8 cellular contexts compared by ENCODE assay signal in the genomic region with DNA sequence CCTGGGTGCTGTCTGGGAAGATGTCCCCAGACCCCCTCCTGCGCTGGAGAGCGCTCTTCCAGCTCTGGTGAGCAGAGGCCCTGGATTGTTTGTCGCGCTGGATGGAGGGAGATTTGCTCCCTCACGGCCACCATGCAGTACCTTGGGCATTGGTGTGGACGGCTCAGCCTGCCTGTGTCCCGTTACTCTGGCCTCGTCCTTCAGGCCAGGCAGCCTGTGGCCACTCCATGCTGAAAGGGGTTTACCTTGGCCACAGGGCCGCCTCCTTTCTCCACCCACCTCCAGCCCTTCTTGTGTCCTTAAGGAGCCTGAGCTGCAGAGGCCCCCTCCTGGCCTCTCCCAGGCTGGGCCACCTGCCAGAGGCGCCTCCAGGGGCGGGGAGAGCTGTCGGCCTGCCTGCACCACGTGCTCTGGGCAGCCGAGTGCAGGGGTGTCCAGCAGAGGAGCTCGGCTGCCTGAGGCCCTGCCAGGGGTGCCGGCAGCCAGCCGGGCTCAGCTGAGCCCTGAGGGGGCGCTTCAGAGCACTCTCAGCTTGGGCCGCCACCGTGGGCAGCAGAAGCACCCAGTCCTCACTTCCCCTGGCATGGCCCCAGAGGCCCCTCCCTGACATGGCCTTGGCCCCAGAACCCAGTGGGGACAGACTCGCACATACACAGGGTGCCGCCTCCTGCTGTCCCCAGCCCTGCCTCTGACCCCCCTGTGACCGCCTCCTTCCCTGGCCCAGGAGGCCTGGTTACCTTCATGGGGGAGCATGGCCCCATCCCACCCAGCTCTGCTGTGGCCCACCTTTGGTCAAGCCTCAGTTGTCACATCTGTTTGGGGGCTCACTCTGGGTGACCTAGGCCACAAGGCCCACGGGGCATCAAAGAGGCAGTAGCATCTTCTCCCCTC. TPM values are rescaled to one million over a fixed set of nuclear protein-coding genes. Genes with fewer than 3 reads are reported as not detected.
A peak's percentile ranks its signal among the peaks of the same experiment; 100 is the strongest.
DNase-seq lines count a peak whose midpoint lies in the region; ATAC-seq and FAIRE-seq lines count a peak whose summit lies in the region.

No MANE protein-coding gene starts in this region.

- H3K27ac Mint-ChIP-seq in T-helper 2 cell treated with Interferon-gamma antibody and Interleukin-4, amounts not matched to agents 5 μg/mL and 100 μg/mL, for 36 hours: no peak overlapping the region
- peak overlapping the region in 2 of 9 donors; percentile 41 to 46 for H3K27ac Mint-ChIP-seq in naive thymus-derived CD4-positive, alpha-beta T cell

- DNase-seq in T-helper 2 cell treated with Interferon-gamma antibody and Interleukin-4, amounts not matched to agents 5 μg/mL and 100 μg/mL, for 36 hours (ENCODE audit: low spot score): no peak
- DNase-seq in T-helper 2 cell: no peak
- peak; percentile 75 for DNase-seq in RCC 7860 (ENCODE audit: low spot score)
- no peak for DNase-seq in epithelial cell of prostate (ENCODE audit: low read depth, low spot score)
- DNase-seq in naive thymus-derived CD4-positive, alpha-beta T cell: no peak

- FAIRE-seq in RCC 7860 (lab: Jason Lieb, UNC): no peak

- H3K9me3 ChIP-seq in naive thymus-derived CD4-positive, alpha-beta T cell (ENCODE audit: control insufficient read depth in 2 of 3, low read length in 3 of 3): no peaks in the 10 kb centered on the region

- intact Hi-C loops in naive thymus-derived CD4-positive, alpha-beta T cell (cut with micrococcal nuclease): loop anchor here (5.0 to 10.0 kb wide), 6 partner anchors 63 to 1062 kb away; partner anchors contain the start of gene CPT1A (in 2 of the 2)

- H3K27me3 Mint-ChIP-seq in T-helper 2 cell treated with Interferon-gamma antibody and Interleukin-4, amounts not matched to agents 5 μg/mL and 100 μg/mL, for 36 hours (ENCODE audit: low read depth): peaks cover 20% of the 10 kb centered on the region
- H3K27me3 Mint-ChIP-seq in naive thymus-derived CD4-positive, alpha-beta T cell: peaks cover 17 to 20% (median 20%) of the 10 kb centered on the region in 5 donors

- H3K27me3 ChIP-seq in naive thymus-derived CD4-positive, alpha-beta T cell (ENCODE audit: control insufficient read depth in 2 of 2, insufficient read depth in 2 of 2, low read length in 2 of 2): peaks cover 4 to 7% of the 10 kb centered on the region in 2 donors

- no peaks in the 10 kb centered on the region for H3K36me3 Mint-ChIP-seq in T-helper 2 cell treated with Interferon-gamma antibody and Interleukin-4, amounts not matched to agents 5 μg/mL and 100 μg/mL, for 36 hours (ENCODE audit: low read depth)
- no peaks in the 10 kb centered on the region for H3K36me3 Mint-ChIP-seq in naive thymus-derived CD4-positive, alpha-beta T cell

- peak overlapping the region; percentile 86 for H3K27ac ChIP-seq in epithelial cell of prostate
- H3K27ac ChIP-seq in naive thymus-derived CD4-positive, alpha-beta T cell (ENCODE audit: low read depth, low read length): no peak overlapping the region

- no peak for ATAC-seq in naive thymus-derived CD4-positive, alpha-beta T cell
- ATAC-seq in HG02588 (IDR thresholded peaks at IDR 0.05; ENCODE audit: unreplicated experiment): no peak
- no peak for ATAC-seq in GM19035 (IDR thresholded peaks at IDR 0.05; ENCODE audit: unreplicated experiment)
- ATAC-seq in GM21619 (IDR thresholded peaks at IDR 0.05; ENCODE audit: unreplicated experiment): no peak

- peaks cover 5% of the 10 kb centered on the region for H3K4me1 Mint-ChIP-seq in T-helper 2 cell treated with Interferon-gamma antibody and Interleukin-4, amounts not matched to agents 5 μg/mL and 100 μg/mL, for 36 hours (ENCODE audit: low read depth)
- peaks cover 10 to 21% (median 20%) of the 10 kb centered on the region in 7 donors for H3K4me1 Mint-ChIP-seq in naive thymus-derived CD4-positive, alpha-beta T cell

- peak overlapping the region; percentile 49 for H3K4me3 Mint-ChIP-seq in T-helper 2 cell treated with Interferon-gamma antibody and Interleukin-4, amounts not matched to agents 5 μg/mL and 100 μg/mL, for 36 hours
- peak overlapping the region in 8 of 10 donors; percentile 45 to 95 (median 63) for H3K4me3 Mint-ChIP-seq in naive thymus-derived CD4-positive, alpha-beta T cell

- no peak overlapping the region for H3K4me3 ChIP-seq in naive thymus-derived CD4-positive, alpha-beta T cell (ENCODE audit: low read length)

- no peaks in the 10 kb centered on the region for H3K9me3 Mint-ChIP-seq in T-helper 2 cell treated with Interferon-gamma antibody and Interleukin-4, amounts not matched to agents 5 μg/mL and 100 μg/mL, for 36 hours
- no peaks in the 10 kb centered on the region for H3K9me3 Mint-ChIP-seq in naive thymus-derived CD4-positive, alpha-beta T cell

- POLR2A ChIA-PET in naive thymus-derived CD4-positive, alpha-beta T cell (lab: Charles Lee): interaction anchor here (1.6 kb wide), 1 partner anchor 543 kb away, joined by 6 read pairs; no protein-coding TSS in a partner anchor

- no peaks in the 10 kb centered on the region for H3K36me3 ChIP-seq in naive thymus-derived CD4-positive, alpha-beta T cell (ENCODE audit: control insufficient read depth in 2 of 3, insufficient read depth in 3 of 3, low read length in 3 of 3)

- H3K4me1 ChIP-seq in naive thymus-derived CD4-positive, alpha-beta T cell (ENCODE audit: control insufficient read depth in 2 of 2, insufficient read depth in 2 of 2, low read length in 2 of 2): peaks cover 3 to 9% of the 10 kb centered on the region in 2 donors

- CTCF ChIA-PET in naive thymus-derived CD4-positive, alpha-beta T cell (lab: Charles Lee): interaction anchor here (1.3 to 5.8 kb wide), 4 partner anchors 26 to 544 kb away, joined by 3 to 37 read pairs (median 18); partner anchors contain the start of gene MYEOV

RNA-seq across cellular contexts. Expression of gene CCND1, which starts 3.4 kb away (rescaled TPM):
- total RNA-seq in naive thymus-derived CD4-positive, alpha-beta T cell: 1 to 10 TPM in 2 of 5 experiments, under 1 TPM in 3; 0.35 to 4.0 (median 0.84) TPM
- polyA plus RNA-seq in naive thymus-derived CD4-positive, alpha-beta T cell: 1 to 10 TPM in 1 of 2 donors, under 1 TPM in 1; 0.26 to 4.9 TPM

RNA-seq across cellular contexts. Expression of gene LTO1, which starts 30.8 kb away (rescaled TPM):
- 10 to 100 TPM; 32.8 to 75.6 (median 55.1) TPM for total RNA-seq in naive thymus-derived CD4-positive, alpha-beta T cell
- 10 to 100 TPM; 19.1 to 21.3 TPM for polyA plus RNA-seq in naive thymus-derived CD4-positive, alpha-beta T cell

RNA-seq across cellular contexts. Expression of gene FGF19, which starts 59.5 kb away (rescaled TPM):
- total RNA-seq in naive thymus-derived CD4-positive, alpha-beta T cell: not detected
- not detected for polyA plus RNA-seq in naive thymus-derived CD4-positive, alpha-beta T cell
